Comparison of ENCODE assay signal across 31 cellular contexts in genomic region chr10:34633346-34633745, GRCh38.
"Had no signal": no experiment of that assay in that cellular context is flagged by ENCODE, and none has a peak within 500 bp of the region (broad histone marks: within the 10 kb centered on the region; RNA-seq: fewer than 3 reads in every experiment).

No MANE protein-coding gene starts in this region.

- H3K9ac ChIP-seq: neural progenitor cell, parathyroid adenoma had no signal

- H3K27ac ChIP-seq: adrenal gland, cardiac muscle cell, coronary artery, esophagus muscularis mucosa, foreskin keratinocyte, heart left ventricle, left lung, lower lobe of right lung, neural progenitor cell, parathyroid adenoma, right atrium auricular region, spleen, suprapubic skin, tibial artery, WERI-Rb-1 had no signal

- H3K4me3 ChIP-seq: adrenal gland, body of pancreas, cardiac muscle cell, coronary artery, esophagus muscularis mucosa, heart left ventricle, left lung, lower lobe of right lung, neural progenitor cell, right atrium auricular region, spleen, suprapubic skin, tibial artery had no signal

- H3K9me3 ChIP-seq: adrenal gland, body of pancreas, esophagus muscularis mucosa, heart left ventricle, left lung, lower lobe of right lung, right atrium auricular region, spleen, suprapubic skin, tibial artery had no signal

- H3K4me1 ChIP-seq: foreskin keratinocyte had no signal

- H3K27me3 ChIP-seq: adrenal gland, body of pancreas, cardiac muscle cell, esophagus muscularis mucosa, foreskin keratinocyte, heart left ventricle, left lung, neural progenitor cell, right atrium auricular region, spleen, suprapubic skin, tibial artery had no signal

- H3K4me2 ChIP-seq: neural progenitor cell had no signal

- H3K36me3 ChIP-seq: adrenal gland, cardiac muscle cell, esophagus muscularis mucosa, heart left ventricle, left lung, lower lobe of right lung, neural progenitor cell, right atrium auricular region, spleen, suprapubic skin, tibial artery, WERI-Rb-1 had no signal

- H2AFZ ChIP-seq: neural progenitor cell, parathyroid adenoma had no signal

- DNase-seq: activated CD4-positive, alpha-beta memory T cell treated with anti-CD3 and anti-CD28 coated beads for 36 hours; activated CD4-positive, alpha-beta T cell treated with anti-CD3 and anti-CD28 coated beads for 48 hours; activated CD8-positive, alpha-beta memory T cell treated with anti-CD3 and anti-CD28 coated beads, Interleukin-2, amount 50 U/mL, for 4 hours; activated effector memory CD4-positive, alpha-beta T cell treated with anti-CD3 and anti-CD28 coated beads, Interleukin-2, amount 50 U/mL, for 16 hours; activated naive CD4-positive, alpha-beta T cell treated with anti-CD3 and anti-CD28 coated beads for 36 hours; activated naive CD8-positive, alpha-beta T cell treated with anti-CD3 and anti-CD28 coated beads for 36 hours; activated T-cell treated with anti-CD3 and anti-CD28 coated beads, Interleukin-2, amount 50 U/mL, for 1 hour; adrenal gland; aorta; endodermal cell; foreskin keratinocyte; heart left ventricle; hypothalamus; immature natural killer cell; left lung; lower lobe of right lung; mesenchymal stem cell; natural killer cell; occipital lobe; spleen; stimulated activated naive CD4-positive, alpha-beta T cell; tibial artery; WERI-Rb-1 had no signal
